15 cellular contexts compared by ENCODE assay signal in genomic region chr5:160442824-160443431, GRCh38. TPM values are rescaled to one million over a fixed set of nuclear protein-coding genes. Genes with fewer than 3 reads are reported as not detected.
A peak's percentile ranks its signal among the peaks of the same experiment; 100 is the strongest.
DNase-seq lines count a peak whose midpoint lies in the region; ATAC-seq, FAIRE-seq and TF ChIP-seq lines count a peak whose summit lies in the region.
"Had no signal": no experiment of that assay in that cellular context is flagged by ENCODE, and none has a peak within 500 bp of the region (broad histone marks: within the 10 kb centered on the region; RNA-seq: fewer than 3 reads in every experiment).

No MANE protein-coding gene starts in this region.

- H3K4me2 ChIP-seq in GM12878 (ENCODE audit: control insufficient read depth, insufficient read depth): peak overlapping the region; percentile 57; the same call in 1 of the 2 replicates
- H3K4me2 ChIP-seq: smooth muscle cell had no signal

- H3K27me3 ChIP-seq in GM12878 (replicated peaks in 1 of 2; ENCODE audit: control insufficient read depth in 2 of 2, insufficient read depth in 2 of 2, low read length in 1 of 2): no peaks in the 10 kb centered on the region

- SMC1A ChIA-PET in GM12878 (lab: Charles Lee; ENCODE audit: uncharacterized antibody, unreplicated experiment): interaction anchor here (1.1 to 7.8 kb wide), 8 partner anchors 10 to 401 kb away, joined by 4 to 511 read pairs (median 84); partner anchors contain the start of genes PTTG1 and SLU7

- no peak for TF ChIP-seq POLR2A in GM12878 (IDR thresholded peaks at IDR 0.05; ENCODE audit: low read depth, low read length)

- no peak overlapping the region for H3K27ac Mint-ChIP-seq in stimulated activated naive CD8-positive, alpha-beta T cell treated with anti-CD3 and anti-CD28 coated beads, Interleukin-15, amount 100 ng/mL, for 72 hours

- BruUV-seq in GM12878 (replicated peaks; lab: Mats Ljungman, UMichigan): no TSS peak

- peak overlapping the region; percentile 54 for H2AFZ ChIP-seq in GM12878 (ENCODE audit: control insufficient read depth, low read depth, low read length)

- H3K27me3 Mint-ChIP-seq in stimulated activated naive CD8-positive, alpha-beta T cell treated with anti-CD3 and anti-CD28 coated beads, Interleukin-15, amount 100 ng/mL, for 72 hours: no peaks in the 10 kb centered on the region

- H3K4me3 ChIP-seq in GM12878: 0 out of 2 replicates have a peak overlapping the region, but pooled peaks have one; percentile 3
- H3K4me3 ChIP-seq: smooth muscle cell had no signal

- H3K4me3 Mint-ChIP-seq in stimulated activated naive CD8-positive, alpha-beta T cell treated with anti-CD3 and anti-CD28 coated beads, Interleukin-15, amount 100 ng/mL, for 72 hours: peak overlapping the region in 1 of 2 donors; percentile 54

- CTCF ChIA-PET in GM12878 (lab: Yijun Ruan, JAX): interaction anchor here (1.1 to 7.7 kb wide), 8 partner anchors 10 to 401 kb away, joined by 3 to 235 read pairs (median 130); partner anchors contain the start of genes PTTG1 and SLU7

- peak; percentile 33 for ATAC-seq in GM18502 (IDR thresholded peaks at IDR 0.05; ENCODE audit: poor library complexity, unreplicated experiment)
- ATAC-seq in GM19351 (IDR thresholded peaks at IDR 0.05; ENCODE audit: unreplicated experiment): peak; percentile 22
- peak; percentile 23 for ATAC-seq in HG02885 (IDR thresholded peaks at IDR 0.05; ENCODE audit: poor library complexity, unreplicated experiment)
- ATAC-seq in GM12878: peak; percentile 49
- ATAC-seq in stimulated activated naive CD8-positive, alpha-beta T cell treated with anti-CD3 and anti-CD28 coated beads, Interleukin-15, amount 100 ng/mL, for 72 hours: no peak
- ATAC-seq: PC-3 had no signal

- no peak for TF ChIP-seq RAD21 in GM12878 (IDR thresholded peaks at IDR 0.05; ENCODE audit: insufficient read depth, low read depth, low read length)

- H3K9ac ChIP-seq in GM12878 (ENCODE audit: control insufficient read depth, insufficient read depth, low read length): peak overlapping the region; percentile 36; the same call in 1 of the 2 replicates

- no peak for TF ChIP-seq CTCF in GM12878 (IDR thresholded peaks at IDR 0.05 in 2 of 3, conservative IDR thresholded peaks at IDR 0.05 in 1 of 3; ENCODE audit: control insufficient read depth in 2 of 3, extremely low read depth in 1 of 3, insufficient read depth in 1 of 3, low read depth in 3 of 3, low read length in 3 of 3)

- no peaks in the 10 kb centered on the region for H3K36me3 ChIP-seq in GM12878 (ENCODE audit: control insufficient read depth in 2 of 2, insufficient read depth in 2 of 2, low read length in 1 of 2)

- H3K27ac ChIP-seq in GM12878 (ENCODE audit: control insufficient read depth, insufficient read depth): peak overlapping the region; percentile 81

- no peaks in the 10 kb centered on the region for H4K20me1 ChIP-seq in GM12878 (ENCODE audit: control insufficient read depth, insufficient read depth)

- FAIRE-seq in GM12878 (lab: Jason Lieb, UNC): peak; percentile 18
- FAIRE-seq in frontal cortex (lab: Jason Lieb, UNC): no peak

- peaks cover 3% of the 10 kb centered on the region for H3K9me3 ChIP-seq in GM12878 (replicated peaks; ENCODE audit: control insufficient read depth, insufficient read depth, low read length)

- peaks cover 53% of the 10 kb centered on the region for H3K4me1 ChIP-seq in GM12878 (ENCODE audit: control insufficient read depth, insufficient read depth, low read length)

- TF ChIP-seq EP300 in GM12878 (IDR thresholded peaks at IDR 0.05; ENCODE audit: borderline replicate concordance in 1 of 2, control insufficient read depth in 1 of 2, low read depth in 2 of 2, low read length in 2 of 2): peak in 1 of 2 experiments; percentile 42; a peak in 2 of 4 replicates

- DNase-seq in GM12878 (ENCODE audit: low read depth, low spot score) (peak; percentile 79), frontal cortex (ENCODE audit: low spot score in 2 of 2) (no peak), CD1c-positive myeloid dendritic cell (ENCODE audit: extremely low spot score) (no peak), cerebellum (ENCODE audit: low spot score) (no peak)
- DNase-seq in stimulated activated naive CD8-positive, alpha-beta T cell treated with anti-CD3 and anti-CD28 coated beads, Interleukin-15, amount 100 ng/mL, for 72 hours: no peak
- DNase-seq: aorta; effector CD8-positive, alpha-beta T cell; foreskin melanocyte; NCI-H1092; NCI-H446 treated with DMSO at 0.1 percent for 48 hours; PC-3 had no signal

- peaks cover 50% of the 10 kb centered on the region for H3K79me2 ChIP-seq in GM12878 (ENCODE audit: control insufficient read depth, insufficient read depth, low read length)

- intact Hi-C loops in GM12878 (cut with micrococcal nuclease; ENCODE audit: unreplicated experiment): loop anchor here (1.0 kb wide), 2 partner anchors 16 to 24 kb away; no protein-coding TSS in a partner anchor

- POLR2A ChIA-PET in GM12878 (lab: Charles Lee): interaction anchor here (0.6 to 7.8 kb wide), 16 partner anchors 9 to 211 kb away, joined by 3 to 156 read pairs (median 6); partner anchors contain the start of genes PTTG1 and SLU7

- in situ Hi-C loops in GM12878 (cut with MboI): no loop called here

- RAD21 ChIA-PET in GM12878 (lab: Charles Lee; ENCODE audit: unreplicated experiment): interaction anchor here (0.7 to 7.8 kb wide), 9 partner anchors 9 to 65 kb away, joined by 3 to 329 read pairs (median 8); no protein-coding TSS in a partner anchor

- no peaks in the 10 kb centered on the region for H3K9me3 Mint-ChIP-seq in stimulated activated naive CD8-positive, alpha-beta T cell treated with anti-CD3 and anti-CD28 coated beads, Interleukin-15, amount 100 ng/mL, for 72 hours

- peaks cover 73% of the 10 kb centered on the region for H3K4me1 Mint-ChIP-seq in stimulated activated naive CD8-positive, alpha-beta T cell treated with anti-CD3 and anti-CD28 coated beads, Interleukin-15, amount 100 ng/mL, for 72 hours

- 51% methylated on average over 4 of the region's 4 CpGs for WGBS in GM12878 (ENCODE audit: insufficient coverage, insufficient replicate concordance, low lambda C conversion rate, missing lambda C conversion rate)

TF ChIP-seq in GM12878, 131 proteins besides CTCF, POLR2A, EP300 and RAD21 (continues in another document):
- TF ChIP-seq NR2F1 (conservative IDR thresholded peaks at IDR 0.05) (peak; percentile 76), BRCA1 (IDR thresholded peaks at IDR 0.05; ENCODE audit: low read depth, low read length) (no peak)

RNA-seq across cellular contexts. Expression of gene PTTG1, which starts 21.3 kb away (rescaled TPM):
- 68.9 and 70.9 TPM in 2 replicates for total RNA-seq in GM12878 (2013; cell fraction: nucleolus; rRNA removed)
- total RNA-seq in GM12878 (2014; rRNA removed) (234 and 273 TPM in 2 replicates), GM12878 (2014; rRNA removed; fragmentation: Illumina TruSeq; extraction: Trizol) (301 TPM in 2 replicates), GM12878 (2021) (154 and 168 TPM in 2 replicates), frontal cortex (12.6 TPM), cerebellum (32.8 TPM)
- polyA plus RNA-seq in GM12878 (2011; ENCODE audit: low read depth): 244 TPM
- polyA plus RNA-seq in GM12878 (2011; rRNA removed) (322 and 441 TPM in 2 replicates), GM12878 (2014; fragmentation: Illumina TruSeq; extraction: Trizol) (609 and 993 TPM in 2 replicates), GM12878 (2014; fragmentation: Nextera tagmentation; extraction: Ambion mirVana) (1,000 to 10,000 TPM in 1 of 2 experiments, 100 to 1,000 TPM in 1; 946 to 1,033 TPM), GM12878 (2014; rRNA removed) (230 and 381 TPM in 2 replicates), GM12878 (2016; fragmentation: Nextera tagmentation; extraction: Ambion mirVana) (100 to 1,000 TPM; 372 to 407 TPM)
- 515 and 857 TPM in 2 replicates for polyA plus RNA-seq in GM12878 (2011; cell fraction: cytosol; rRNA removed)
- 224 and 286 TPM in 2 replicates for polyA plus RNA-seq in GM12878 (2011; cell fraction: nucleus; rRNA removed)
- polyA plus RNA-seq in GM12878 (2012): 111 and 166 TPM in 2 replicates
- 99.0 and 141 TPM in 2 replicates for polyA minus RNA-seq in GM12878 (2011; rRNA and poly(A)+ RNA removed)
- 31.5 and 38.2 TPM in 2 replicates for polyA minus RNA-seq in GM12878 (2011; cell fraction: cytosol; rRNA and poly(A)+ RNA removed)
- 38.2 and 46.3 TPM in 2 replicates for polyA minus RNA-seq in GM12878 (2011; cell fraction: nucleus; rRNA and poly(A)+ RNA removed)

RNA-seq across cellular contexts. Expression of gene SLU7, which starts 24.0 kb away (rescaled TPM):
- total RNA-seq in GM12878 (2013; cell fraction: nucleolus; rRNA removed): 36.9 and 53.4 TPM in 2 replicates
- total RNA-seq in GM12878 (2014; rRNA removed): 32.9 and 36.2 TPM in 2 replicates
- 51.9 and 56.0 TPM in 2 replicates for total RNA-seq in GM12878 (2014; rRNA removed; fragmentation: Illumina TruSeq; extraction: Trizol)
- total RNA-seq in GM12878 (2021): 35.2 and 38.6 TPM in 2 replicates
- polyA plus RNA-seq in GM12878 (2011; ENCODE audit: low read depth): 47.3 TPM
- polyA plus RNA-seq in GM12878 (2011; rRNA removed): 52.8 and 77.4 TPM in 2 replicates
- 12.9 and 15.4 TPM in 2 replicates for polyA plus RNA-seq in GM12878 (2011; cell fraction: cytosol; rRNA removed)
- polyA plus RNA-seq in GM12878 (2011; cell fraction: nucleus; rRNA removed): 30.5 and 31.1 TPM in 2 replicates
- 63.6 and 64.4 TPM in 2 replicates for polyA plus RNA-seq in GM12878 (2012)
- 55.2 and 57.7 TPM in 2 replicates for polyA plus RNA-seq in GM12878 (2014; fragmentation: Illumina TruSeq; extraction: Trizol)
- polyA plus RNA-seq in GM12878 (2014; fragmentation: Nextera tagmentation; extraction: Ambion mirVana): 10 to 100 TPM; 40.9 to 41.2 TPM
- 32.7 and 35.9 TPM in 2 replicates for polyA plus RNA-seq in GM12878 (2014; rRNA removed)
- 10 to 100 TPM; 53.4 to 54.0 TPM for polyA plus RNA-seq in GM12878 (2016; fragmentation: Nextera tagmentation; extraction: Ambion mirVana)
- polyA minus RNA-seq in GM12878 (2011; rRNA and poly(A)+ RNA removed): 23.0 and 30.4 TPM in 2 replicates
- polyA minus RNA-seq in GM12878 (2011; cell fraction: cytosol; rRNA and poly(A)+ RNA removed): 8.7 and 16.0 TPM in 2 replicates
- 13.4 and 20.5 TPM in 2 replicates for polyA minus RNA-seq in GM12878 (2011; cell fraction: nucleus; rRNA and poly(A)+ RNA removed)
- 56.3 TPM for total RNA-seq in frontal cortex
- total RNA-seq in cerebellum: 34.8 TPM

RNA-seq across cellular contexts. Expression of gene FAM200C, which starts 43.1 kb away (rescaled TPM):
- 10.5 and 11.7 TPM in 2 replicates for total RNA-seq in GM12878 (2013; cell fraction: nucleolus; rRNA removed)
- total RNA-seq in GM12878 (2014; rRNA removed): 2.0 and 2.5 TPM in 2 replicates
- total RNA-seq in GM12878 (2014; rRNA removed; fragmentation: Illumina TruSeq; extraction: Trizol): 2.5 and 2.6 TPM in 2 replicates
- total RNA-seq in GM12878 (2021): 2.0 and 2.4 TPM in 2 replicates
- polyA plus RNA-seq in GM12878 (2011; ENCODE audit: low read depth): 0.21 TPM
- polyA plus RNA-seq in GM12878 (2011; rRNA removed): 2.9 and 4.7 TPM in 2 replicates
- polyA plus RNA-seq in GM12878 (2011; cell fraction: cytosol; rRNA removed): 0.92 and 1.2 TPM in 2 replicates
- polyA plus RNA-seq in GM12878 (2011; cell fraction: nucleus; rRNA removed): 1.7 and 2.3 TPM in 2 replicates
- 0.58 and 1.5 TPM in 2 replicates for polyA plus RNA-seq in GM12878 (2012)
- 1.3 and 2.0 TPM in 2 replicates for polyA plus RNA-seq in GM12878 (2014; fragmentation: Illumina TruSeq; extraction: Trizol)
- polyA plus RNA-seq in GM12878 (2014; fragmentation: Nextera tagmentation; extraction: Ambion mirVana): 1 to 10 TPM; 1.0 to 1.2 TPM
- polyA plus RNA-seq in GM12878 (2014; rRNA removed): 1.6 and 1.8 TPM in 2 replicates
- polyA plus RNA-seq in GM12878 (2016; fragmentation: Nextera tagmentation; extraction: Ambion mirVana): 1 to 10 TPM; 4.7 to 5.4 TPM
- 1.9 and 2.9 TPM in 2 replicates for polyA minus RNA-seq in GM12878 (2011; rRNA and poly(A)+ RNA removed)
- 0.40 and 0.42 TPM in 2 replicates for polyA minus RNA-seq in GM12878 (2011; cell fraction: cytosol; rRNA and poly(A)+ RNA removed)
- 1.9 and 3.1 TPM in 2 replicates for polyA minus RNA-seq in GM12878 (2011; cell fraction: nucleus; rRNA and poly(A)+ RNA removed)
- total RNA-seq in frontal cortex: 33.8 TPM
- 24.4 TPM for total RNA-seq in cerebellum
